Comparison of ENCODE assay signal across 9 cellular contexts in genomic region chr10:104638861-104639594, GRCh38. TPM values are rescaled to one million over a fixed set of nuclear protein-coding genes. Genes with fewer than 3 reads are reported as not detected.
DNase-seq lines count a peak whose midpoint lies in the region; ATAC-seq, FAIRE-seq and TF ChIP-seq lines count a peak whose summit lies in the region.
"Had no signal": no experiment of that assay in that cellular context is flagged by ENCODE, and none has a peak within 500 bp of the region (broad histone marks: within the 10 kb centered on the region; RNA-seq: fewer than 3 reads in every experiment).

No MANE protein-coding gene starts in this region.

- H3K4me1 ChIP-seq in keratinocyte (ENCODE audit: control insufficient read depth, extremely low read depth, insufficient read depth, low read length), result peaks cover 2% of the 10 kb centered on the region

- no peaks in the 10 kb centered on the region for H3K79me2 ChIP-seq in keratinocyte (ENCODE audit: control insufficient read depth, insufficient read depth, low read length)

- H3K4me2 ChIP-seq in keratinocyte (ENCODE audit: control insufficient read depth, extremely low read depth, insufficient read depth, low read depth, low read length), result peak overlapping the region; percentile 27

- dilution Hi-C loops in keratinocyte (cut with MboI; ENCODE audit: extremely low pct_ligation_motif_present, low sequenced_read_pairs), result no loop called here

- intact Hi-C loops in Right ventricle myocardium inferior (cut with DNase I) (no loop called here), cardiac septum (cut with DNase I) (no loop called here)

- no peaks in the 10 kb centered on the region for H3K36me3 ChIP-seq in keratinocyte (ENCODE audit: control insufficient read depth in 2 of 2, extremely low read depth in 1 of 2, insufficient read depth in 2 of 2, low read length in 2 of 2)

- ATAC-seq in Right ventricle myocardium inferior, result peak; percentile 13

- TF ChIP-seq CTCF in astrocyte of the cerebellum (IDR thresholded peaks at IDR 0.05; ENCODE audit: low read depth, low read length, missing control alignments) (peak; percentile 69), keratinocyte (optimal IDR thresholded peaks at IDR 0.05 in 1 of 3, IDR thresholded peaks at IDR 0.05 in 1 of 3, conservative IDR thresholded peaks at IDR 0.05 in 1 of 3; ENCODE audit: extremely low read depth in 1 of 3, insufficient read depth in 2 of 3, low read length in 3 of 3) (peak; percentile 46 to 76 (median 48))

- peak overlapping the region; percentile 30 for H3K4me3 ChIP-seq in astrocyte of the cerebellum (ENCODE audit: low read depth, low read length)
- H3K4me3 ChIP-seq in keratinocyte (ENCODE audit: control insufficient read depth in 2 of 3, extremely low read depth in 1 of 3, insufficient read depth in 2 of 3, low read depth in 1 of 3, low read length in 3 of 3), result no peak overlapping the region
- H3K4me3 ChIP-seq: lung had no signal

- no peak for FAIRE-seq in keratinocyte (lab: Jason Lieb, UNC)

- DNase-seq in Right ventricle myocardium inferior (ENCODE audit: missing footprints), result no peak
- DNase-seq in cardiac septum (ENCODE audit: low spot score), result no peak
- no peak for DNase-seq in astrocyte of the cerebellum (ENCODE audit: low read depth)
- no peak for DNase-seq in keratinocyte (ENCODE audit: low read depth, low spot score)
- DNase-seq in activated CD4-positive, CD25-positive, alpha-beta regulatory T cell (lab: John Stamatoyannopoulos, UW), result no peak
- no peak for DNase-seq in ureter (ENCODE audit: low spot score)
- no peak for DNase-seq in cerebellum (ENCODE audit: low spot score)
- DNase-seq in DMS153 treated with DMSO at 0.1 percent for 48 hours (lab: John Stamatoyannopoulos, UW; ENCODE audit: unreplicated experiment), result no peak

- peaks cover 71% of the 10 kb centered on the region for H3K27me3 ChIP-seq in keratinocyte (ENCODE audit: control insufficient read depth, extremely low read depth, insufficient read depth, low read length)

- H3K9me1 ChIP-seq in keratinocyte (ENCODE audit: control insufficient read depth, extremely low read depth, insufficient read depth, low read length), result no peaks in the 10 kb centered on the region

- no peaks in the 10 kb centered on the region for H4K20me1 ChIP-seq in keratinocyte (ENCODE audit: control insufficient read depth, extremely low read depth, insufficient read depth, low read length)

- in situ Hi-C loops in astrocyte of the cerebellum (cut with HindIII; ENCODE audit: low sequenced_read_pairs), result no loop called here

- H3K27ac ChIP-seq in keratinocyte (ENCODE audit: control insufficient read depth, insufficient read depth, low read length), result no peak overlapping the region

- no peak overlapping the region for H3K9ac ChIP-seq in keratinocyte (ENCODE audit: control insufficient read depth, extremely low read depth, insufficient read depth, low read length)

- H2AFZ ChIP-seq in keratinocyte (ENCODE audit: control insufficient read depth, low read length), result no peak overlapping the region

- no peaks in the 10 kb centered on the region for H3K9me3 ChIP-seq in keratinocyte (ENCODE audit: control insufficient read depth, low read depth, low read length)

RNA-seq across cellular contexts. Expression of gene SORCS3, which starts 2.1 kb away (rescaled TPM):
- 0.08 TPM for total RNA-seq in Right ventricle myocardium inferior
- total RNA-seq in cardiac septum, result not detected
- polyA plus RNA-seq in keratinocyte, result not detected in 3 replicates
- not detected for polyA plus RNA-seq in keratinocyte (2011; ENCODE audit: low read depth)
- not detected in 2 replicates for polyA plus RNA-seq in keratinocyte (2011; cell fraction: cytosol; rRNA removed)
- not detected in 2 replicates for polyA plus RNA-seq in keratinocyte (2011; cell fraction: nucleus; rRNA removed)
- not detected in 2 replicates for polyA plus RNA-seq in keratinocyte (2012; ENCODE audit: low replicate concordance)
- polyA minus RNA-seq in keratinocyte, result not detected in 3 replicates
- not detected for polyA minus RNA-seq in keratinocyte (2011; cell fraction: cytosol; rRNA and poly(A)+ RNA removed)
- not detected in 2 replicates for polyA minus RNA-seq in keratinocyte (2011; cell fraction: nucleus; rRNA and poly(A)+ RNA removed)
- not detected for total RNA-seq in ureter
- total RNA-seq in cerebellum, result 14.8 TPM
- polyA plus RNA-seq: lung had no signal

Comparison
In these comparisons a context has a peak if more than half of its experiments do, and no peak if none do; other contexts are left out.
1. RNA of gene SORCS3, which starts 2.1 kb away (total RNA-seq): 14.8 TPM in cerebellum (single experiment); 0.08 TPM in Right ventricle myocardium inferior (single experiment), not detected in ureter (single experiment) and not detected in cardiac septum (single experiment); every median in the first group is over 10 times any median in the second.